Comparison of ENCODE assay signal across 22 cellular contexts in the genomic region with DNA sequence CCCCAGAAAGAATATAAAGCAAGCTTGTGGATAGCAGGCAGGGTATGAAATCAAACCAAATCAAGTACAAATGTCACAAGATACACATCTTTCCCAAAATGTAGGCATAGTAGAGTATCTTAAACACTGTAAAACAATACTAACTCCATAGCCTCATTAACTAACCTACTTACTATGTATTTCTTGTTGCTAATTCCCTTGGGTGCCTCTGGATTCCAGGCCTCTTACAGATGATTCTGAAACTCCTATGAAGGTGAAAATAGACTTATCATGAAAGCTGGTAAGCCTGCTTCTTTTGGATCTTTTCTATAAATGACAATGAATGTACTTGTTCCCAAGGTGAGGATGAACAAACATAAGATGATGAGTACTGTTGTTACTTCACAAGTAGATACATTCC.
DNase-seq lines count a peak whose midpoint lies in the region; ATAC-seq, FAIRE-seq and TF ChIP-seq lines count a peak whose summit lies in the region.
"Had no signal": no experiment of that assay in that cellular context is flagged by ENCODE, and none has a peak within 500 bp of the region (broad histone marks: within the 10 kb centered on the region; RNA-seq: fewer than 3 reads in every experiment).

No MANE protein-coding gene starts in this region.

- BruUV-seq in IMR-90 (replicated peaks; lab: Mats Ljungman, UMichigan), result no TSS peak

- H3K27ac ChIP-seq in IMR-90 (ENCODE audit: insufficient read depth, low read length) (no peak overlapping the region), astrocyte (ENCODE audit: low read depth, low read length) (peak overlapping the region; percentile 92), esophagus squamous epithelium (no peak overlapping the region)
- H3K27ac ChIP-seq: coronary artery, gastrocnemius medialis, parathyroid adenoma had no signal

- H3K9me3 ChIP-seq in IMR-90 (ENCODE audit: control insufficient read depth, insufficient read depth, low read length) (no peaks in the 10 kb centered on the region), astrocyte (ENCODE audit: insufficient read depth, low read depth, low read length) (no peaks in the 10 kb centered on the region), esophagus squamous epithelium (no peaks in the 10 kb centered on the region)
- H3K9me3 ChIP-seq: gastrocnemius medialis had no signal

- FAIRE-seq in astrocyte (lab: Jason Lieb, UNC), result no peak
- FAIRE-seq: endometrium had no signal

- H3K79me2 ChIP-seq in astrocyte (ENCODE audit: insufficient read depth, low read length), result peaks cover 65% of the 10 kb centered on the region
- H3K79me2 ChIP-seq: parathyroid adenoma had no signal

- in situ Hi-C loops in IMR-90 (cut with MboI; ENCODE audit: low sequenced_read_pairs), result no loop called here

- peak overlapping the region; percentile 20; the same call in 1 of the 3 replicates for H2BK15ac ChIP-seq in IMR-90 (ENCODE audit: low read depth, low read length)

- H3K27ac Mint-ChIP-seq in astrocyte (ENCODE audit: unreplicated experiment), result peak overlapping the region; percentile 94
- H3K27ac Mint-ChIP-seq: activated CD4-positive, alpha-beta memory T cell treated with anti-CD3 and anti-CD28 coated beads, Interleukin-2, amount 10 ng/mL, durations not matched to agents 7 days and 5 days; natural killer cell treated with Interleukin-12 subunit alpha and Interleukin-12 subunit beta and Interleukin-15 and Interleukin-18, amount 100 ng/mL, for 72 hours; stimulated activated memory B cell treated with anti-CD40 and anti-IgM and Interleukin-4, amounts not matched to agents 10 μg/mL and 1 μg/mL and 100 μg/mL, for 72 hours had no signal

- H3K18ac ChIP-seq in IMR-90 (ENCODE audit: low read depth, low read length), result peak overlapping the region; percentile 60; the same call in 1 of the 2 replicates

- H4K20me1 ChIP-seq in IMR-90 (ENCODE audit: insufficient read depth, low read length) (no peaks in the 10 kb centered on the region; the same call in 1 of the 2 replicates), astrocyte (ENCODE audit: insufficient read depth, low read length) (peaks cover 4% of the 10 kb centered on the region)

- TF ChIP-seq POLR2A in IMR-90 (IDR thresholded peaks at IDR 0.05; ENCODE audit: low read depth, low read length), result no peak
- TF ChIP-seq POLR2A in esophagus squamous epithelium (IDR thresholded peaks at IDR 0.05), result no peak

- H3K27me3 Mint-ChIP-seq in astrocyte (ENCODE audit: low read depth, unreplicated experiment), result no peaks in the 10 kb centered on the region
- H3K27me3 Mint-ChIP-seq: stimulated activated memory B cell treated with anti-CD40 and anti-IgM and Interleukin-4, amounts not matched to agents 10 μg/mL and 1 μg/mL and 100 μg/mL, for 72 hours had no signal

- no peak overlapping the region for H2AK9ac ChIP-seq in IMR-90 (replicated peaks; ENCODE audit: low read depth, low read length, poor library complexity)

- no peaks in the 10 kb centered on the region for H3K36me3 Mint-ChIP-seq in astrocyte (ENCODE audit: low read depth, unreplicated experiment)
- H3K36me3 Mint-ChIP-seq: natural killer cell treated with Interleukin-12 subunit alpha and Interleukin-12 subunit beta and Interleukin-15 and Interleukin-18, amount 100 ng/mL, for 72 hours; stimulated activated memory B cell treated with anti-CD40 and anti-IgM and Interleukin-4, amounts not matched to agents 10 μg/mL and 1 μg/mL and 100 μg/mL, for 72 hours had no signal

- H4K91ac ChIP-seq in IMR-90 (ENCODE audit: insufficient read depth, low read depth, low read length), result peak overlapping the region; percentile 15; the same call in 1 of the 2 replicates

- POLR2A ChIA-PET in IMR-90 (lab: Charles Lee; ENCODE audit: unreplicated experiment), result no interaction called here

- H4K8ac ChIP-seq in IMR-90 (ENCODE audit: low read depth in 2 of 2, low read length in 2 of 2), result peak overlapping the region in 1 of 2 experiments; percentile 10; a peak in 1 of 4 replicates

- intact Hi-C loops in IMR-90 (cut with micrococcal nuclease) (loop anchor here (10.0 kb wide), 1 partner anchor 94 kb away; a partner anchor contains a TSS), esophagus squamous epithelium (cut with DNase I) (no loop called here)

- H3K14ac ChIP-seq in IMR-90 (replicated peaks; ENCODE audit: low read depth, low read length), result peak overlapping the region; percentile 12; the same call in 1 of the 2 replicates

- H3K27me3 ChIP-seq in IMR-90 (ENCODE audit: control insufficient read depth, insufficient read depth, low read length) (no peaks in the 10 kb centered on the region), astrocyte (ENCODE audit: insufficient read depth, low read length) (no peaks in the 10 kb centered on the region), esophagus squamous epithelium (no peaks in the 10 kb centered on the region)
- H3K27me3 ChIP-seq: gastrocnemius medialis had no signal

- H3K56ac ChIP-seq in IMR-90 (ENCODE audit: extremely low read depth, insufficient read depth, low read length), result no peak overlapping the region

- peaks cover 36% of the 10 kb centered on the region for H3K4me1 Mint-ChIP-seq in astrocyte (ENCODE audit: low read depth, unreplicated experiment)
- H3K4me1 Mint-ChIP-seq: activated CD4-positive, alpha-beta memory T cell treated with anti-CD3 and anti-CD28 coated beads, Interleukin-2, amount 10 ng/mL, durations not matched to agents 7 days and 5 days; stimulated activated memory B cell treated with anti-CD40 and anti-IgM and Interleukin-4, amounts not matched to agents 10 μg/mL and 1 μg/mL and 100 μg/mL, for 72 hours had no signal

- no peak overlapping the region for H3K4me3 Mint-ChIP-seq in astrocyte (ENCODE audit: unreplicated experiment)
- H3K4me3 Mint-ChIP-seq: activated CD4-positive, alpha-beta memory T cell treated with anti-CD3 and anti-CD28 coated beads, Interleukin-2, amount 10 ng/mL, durations not matched to agents 7 days and 5 days; H9; natural killer cell treated with Interleukin-12 subunit alpha and Interleukin-12 subunit beta and Interleukin-15 and Interleukin-18, amount 100 ng/mL, for 72 hours; stimulated activated memory B cell treated with anti-CD40 and anti-IgM and Interleukin-4, amounts not matched to agents 10 μg/mL and 1 μg/mL and 100 μg/mL, for 72 hours had no signal

- no peak overlapping the region for H4K5ac ChIP-seq in IMR-90 (ENCODE audit: low read depth, low read length)

- H3K9me1 ChIP-seq in IMR-90 (ENCODE audit: insufficient read depth, low read length), result peaks cover 3% of the 10 kb centered on the region

- no peak for DNase-seq in IMR-90
- DNase-seq in astrocyte (ENCODE audit: low read depth), result peak; percentile 25
- peak; percentile 67 for DNase-seq in fibroblast of mammary gland (ENCODE audit: low read depth)
- DNase-seq in renal cortical epithelial cell (ENCODE audit: low read depth), result peak; percentile 22
- DNase-seq in esophagus squamous epithelium (lab: John Stamatoyannopoulos, UW), result no peak
- DNase-seq in COLO829 (ENCODE audit: low spot score), result no peak
- no peak for DNase-seq in cortex of kidney (lab: John Stamatoyannopoulos, UW)
- DNase-seq: activated CD4-positive, alpha-beta memory T cell treated with anti-CD3 and anti-CD28 coated beads, Interleukin-2, amount 10 ng/mL, durations not matched to agents 7 days and 5 days; activated CD4-positive, CD25-positive, alpha-beta regulatory T cell; activated naive CD4-positive, alpha-beta T cell treated with Interleukin-2 at 50 U/mL for 16 hours; activated T-cell treated with anti-CD3 and anti-CD28 coated beads, Interleukin-2, amount 50 U/mL, for 1 hour; aorta; DND-41; gastrocnemius medialis; H9; NCI-H2029 had no signal

- peaks cover 0 to 15% of the 10 kb centered on the region in 2 experiments; a peak in 2 of 4 replicates for H3K79me1 ChIP-seq in IMR-90 (ENCODE audit: low read depth in 1 of 2, low read length in 2 of 2)

- H3K23ac ChIP-seq in IMR-90 (ENCODE audit: low read depth, low read length), result no peak overlapping the region

- H2BK5ac ChIP-seq in IMR-90 (ENCODE audit: low read depth, low read length, poor library complexity, severe bottlenecking), result no peak overlapping the region

- no peak for TF ChIP-seq RAD21 in IMR-90 (IDR thresholded peaks at IDR 0.05; ENCODE audit: low read length)

- CTCF ChIA-PET in IMR-90 (lab: Yijun Ruan, JAX), result no interaction called here

- H3K9me3 Mint-ChIP-seq in astrocyte (ENCODE audit: unreplicated experiment), result no peaks in the 10 kb centered on the region
- H3K9me3 Mint-ChIP-seq: activated CD4-positive, alpha-beta memory T cell treated with anti-CD3 and anti-CD28 coated beads, Interleukin-2, amount 10 ng/mL, durations not matched to agents 7 days and 5 days; H9; natural killer cell treated with Interleukin-12 subunit alpha and Interleukin-12 subunit beta and Interleukin-15 and Interleukin-18, amount 100 ng/mL, for 72 hours; stimulated activated memory B cell treated with anti-CD40 and anti-IgM and Interleukin-4, amounts not matched to agents 10 μg/mL and 1 μg/mL and 100 μg/mL, for 72 hours had no signal

- H3K4ac ChIP-seq in IMR-90 (ENCODE audit: low read depth, low read length), result peak overlapping the region; percentile 81

- H2AK5ac ChIP-seq in IMR-90 (ENCODE audit: low read depth, low read length), result no peak overlapping the region

- H2AFZ ChIP-seq in IMR-90 (replicated peaks; ENCODE audit: low read length, poor library complexity), result no peak overlapping the region
- H2AFZ ChIP-seq in astrocyte (ENCODE audit: low read depth, low read length), result no peak overlapping the region
- H2AFZ ChIP-seq: parathyroid adenoma had no signal

- TF ChIP-seq CTCF in IMR-90 (conservative IDR thresholded peaks at IDR 0.05; ENCODE audit: low read depth, low read length) (no peak), astrocyte (IDR thresholded peaks at IDR 0.05; ENCODE audit: insufficient read depth, low read depth, low read length) (no peak), fibroblast of mammary gland (conservative IDR thresholded peaks at IDR 0.05; ENCODE audit: control insufficient read depth, insufficient read depth, low read depth, low read length) (no peak), esophagus squamous epithelium (IDR thresholded peaks at IDR 0.05) (no peak)

- H3K4me3 ChIP-seq in IMR-90 (ENCODE audit: insufficient read depth, low read depth, low read length) (no peak overlapping the region), astrocyte (ENCODE audit: insufficient read depth, low read depth, low read length) (no peak overlapping the region), fibroblast of mammary gland (ENCODE audit: control insufficient read depth, low read depth, low read length) (no peak overlapping the region), esophagus squamous epithelium (no peak overlapping the region)
- H3K4me3 ChIP-seq: coronary artery, gastrocnemius medialis had no signal

- dilution Hi-C loops in IMR-90 (cut with HindIII; ENCODE audit: low sequenced_read_pairs, unreplicated experiment), result no loop called here

- H3K36me3 ChIP-seq in IMR-90 (ENCODE audit: control insufficient read depth, insufficient read depth, low read length) (no peaks in the 10 kb centered on the region), astrocyte (ENCODE audit: insufficient read depth, low read length) (no peaks in the 10 kb centered on the region), esophagus squamous epithelium (no peaks in the 10 kb centered on the region)
- H3K36me3 ChIP-seq: gastrocnemius medialis had no signal

- H3K4me1 ChIP-seq in IMR-90 (ENCODE audit: control insufficient read depth, insufficient read depth, low read length), result peaks cover 13% of the 10 kb centered on the region
- peaks cover 32% of the 10 kb centered on the region for H3K4me1 ChIP-seq in astrocyte (ENCODE audit: insufficient read depth, low read length)
- H3K4me1 ChIP-seq in esophagus squamous epithelium, result no peaks in the 10 kb centered on the region
- H3K4me1 ChIP-seq: gastrocnemius medialis, parathyroid adenoma had no signal

- no peak for ATAC-seq in IMR-90 (ENCODE audit: low read depth)
- ATAC-seq: gastrocnemius medialis; natural killer cell treated with Interleukin-12 subunit alpha and Interleukin-12 subunit beta and Interleukin-15 and Interleukin-18, amount 100 ng/mL, for 72 hours; sciatic nerve; stimulated activated memory B cell treated with anti-CD40 and anti-IgM and Interleukin-4, amounts not matched to agents 10 μg/mL and 1 μg/mL and 100 μg/mL, for 72 hours had no signal

- H3K9ac ChIP-seq in IMR-90 (ENCODE audit: low read depth, low read length), result no peak overlapping the region
- peak overlapping the region; percentile 63 for H3K9ac ChIP-seq in astrocyte (ENCODE audit: low read length)
- H3K9ac ChIP-seq: parathyroid adenoma had no signal

- H2BK120ac ChIP-seq in IMR-90 (ENCODE audit: low read depth, low read length), result peak overlapping the region; percentile 80

- H3K4me2 ChIP-seq in IMR-90 (ENCODE audit: low read depth, low read length) (no peak overlapping the region), astrocyte (ENCODE audit: low read length) (peak overlapping the region; percentile 79)

- H2BK20ac ChIP-seq in IMR-90 (ENCODE audit: low read depth, low read length), result peak overlapping the region; percentile 82

Comparison
In these comparisons a context has a peak if more than half of its experiments do, and no peak if none do; other contexts are left out.
1. DNase-seq: peak in astrocyte (single experiment), fibroblast of mammary gland (single experiment) and renal cortical epithelial cell (single experiment); none in IMR-90 (single experiment), esophagus squamous epithelium (single experiment), COLO829 (single experiment) and cortex of kidney (single experiment).